In the genomic region with DNA sequence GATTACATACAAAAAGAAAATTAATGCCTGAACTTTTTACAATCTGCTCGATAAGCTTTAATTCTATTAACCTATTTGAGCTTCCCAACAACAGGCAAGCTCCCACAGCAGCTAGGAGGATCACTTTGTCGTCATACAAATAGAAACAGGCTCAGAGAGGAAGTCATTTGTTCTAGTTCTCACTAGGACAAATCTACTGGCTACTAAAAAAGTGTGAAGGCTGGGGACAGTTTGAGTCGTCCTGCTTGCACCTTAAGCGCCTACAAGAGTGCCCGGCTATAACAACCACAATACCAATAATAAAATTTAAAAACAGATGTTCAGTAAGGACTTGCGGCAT, we compare ENCODE assay signal across 8 cellular contexts. TPM values are rescaled to one million over a fixed set of nuclear protein-coding genes. Genes with fewer than 3 reads are reported as not detected.
DNase-seq lines count a peak whose midpoint lies in the region; ATAC-seq and TF ChIP-seq lines count a peak whose summit lies in the region.

No MANE protein-coding gene starts in this region.

- DNase-seq in AG04450 (ENCODE audit: low read depth, low spot score) (no peak), NCI-H774 (lab: John Stamatoyannopoulos, UW) (peak; percentile 66)
- DNase-seq in stimulated activated CD4-positive, alpha-beta T cell treated with anti-CD3 and anti-CD28 coated beads, Interleukin-15, amount 100 ng/mL, for 24 hours: no peak

- CTCF ChIA-PET in AG04450 (lab: Charles Lee): interaction anchor here (1.1 to 1.8 kb wide), 2 partner anchors 28 to 68 kb away, joined by 4 to 7 read pairs; no protein-coding TSS in a partner anchor

- no peaks in the 10 kb centered on the region for H3K36me3 ChIP-seq in mucosa of rectum (ENCODE audit: control insufficient read depth in 2 of 2, insufficient read depth in 2 of 2, low read length in 2 of 2)

- H3K27me3 ChIP-seq in AG04450 (ENCODE audit: control insufficient read depth, insufficient read depth, low read length) (peaks cover 2% of the 10 kb centered on the region), mucosa of rectum (ENCODE audit: control insufficient read depth in 2 of 2, insufficient read depth in 2 of 2, low read length in 2 of 2) (no peaks in the 10 kb centered on the region)

- H3K4me3 ChIP-seq in AG04450 (ENCODE audit: low read depth, low read length) (peak overlapping the region; percentile 76), mucosa of rectum (ENCODE audit: low read length in 2 of 2) (peak overlapping the region; percentile 75 to 81)

- no peaks in the 10 kb centered on the region for H3K9me3 ChIP-seq in AG04450 (ENCODE audit: control insufficient read depth, insufficient read depth, low read length)
- no peaks in the 10 kb centered on the region for H3K9me3 ChIP-seq in mucosa of rectum (ENCODE audit: control insufficient read depth in 2 of 2, low read length in 2 of 2)

- POLR2A ChIA-PET in AG04450 (lab: Yijun Ruan, JAX): interaction anchor here (0.6 to 1.9 kb wide), 13 partner anchors 9 to 878 kb away, joined by 3 to 18 read pairs (median 4); partner anchors contain the start of genes CUL7, CUL9, KLHDC3 and MEA1

- H3K4me1 ChIP-seq in mucosa of rectum (ENCODE audit: control insufficient read depth in 2 of 2, insufficient read depth in 2 of 2, low read length in 2 of 2): peaks cover 13 to 18% of the 10 kb centered on the region in 2 donors

- peak overlapping the region; percentile 96 for H3K27ac ChIP-seq in AG04450 (ENCODE audit: low read depth, low read length)
- peak overlapping the region; percentile 96 for H3K27ac ChIP-seq in cingulate gyrus (ENCODE audit: low read depth, low read length)
- H3K27ac ChIP-seq in mucosa of rectum (ENCODE audit: low read depth in 2 of 2, low read length in 2 of 2): peak overlapping the region; percentile 86 to 92

- TF ChIP-seq CTCF in AG04450 (IDR thresholded peaks at IDR 0.05; ENCODE audit: low read depth, low read length): no peak

- ATAC-seq in GM21367 (IDR thresholded peaks at IDR 0.05; ENCODE audit: unreplicated experiment): peak; percentile 4
- no peak for ATAC-seq in GM21786 (IDR thresholded peaks at IDR 0.05; ENCODE audit: unreplicated experiment)
- ATAC-seq in HG03280 (IDR thresholded peaks at IDR 0.05; ENCODE audit: unreplicated experiment): no peak

- H3K9ac ChIP-seq in mucosa of rectum (ENCODE audit: low read depth in 1 of 2, low read length in 2 of 2): peak overlapping the region; percentile 73 to 79

RNA-seq across cellular contexts. Expression of gene CNPY3, which starts 0.6 kb away (rescaled TPM):
- 38.4 and 39.2 TPM in 2 replicates for polyA plus RNA-seq in AG04450 (2011; rRNA removed)
- 26.7 and 31.5 TPM in 2 replicates for polyA minus RNA-seq in AG04450 (2011; rRNA and poly(A)+ RNA removed)

RNA-seq across cellular contexts. Expression of gene PTCRA, which starts 12.9 kb away (rescaled TPM):
- not detected in 2 replicates for polyA plus RNA-seq in AG04450 (2011; rRNA removed)
- not detected in 2 replicates for polyA minus RNA-seq in AG04450 (2011; rRNA and poly(A)+ RNA removed)

RNA-seq across cellular contexts. Expression of gene GNMT, which starts 31.8 kb away (rescaled TPM):
- 0.07 TPM in 1 of 2 replicates, not detected in the other for polyA plus RNA-seq in AG04450 (2011; rRNA removed)
- polyA minus RNA-seq in AG04450 (2011; rRNA and poly(A)+ RNA removed): 0.55 TPM in 1 of 2 replicates, not detected in the other

RNA-seq across cellular contexts. Expression of gene RPL7L1, which starts 49.3 kb away (rescaled TPM):
- polyA plus RNA-seq in AG04450 (2011; rRNA removed): 45.0 and 48.5 TPM in 2 replicates
- polyA minus RNA-seq in AG04450 (2011; rRNA and poly(A)+ RNA removed): 26.1 and 28.7 TPM in 2 replicates

RNA-seq across cellular contexts. Expression of gene PEX6, which starts 50.3 kb away (rescaled TPM):
- 6.8 and 7.4 TPM in 2 replicates for polyA plus RNA-seq in AG04450 (2011; rRNA removed)
- 11.2 and 11.8 TPM in 2 replicates for polyA minus RNA-seq in AG04450 (2011; rRNA and poly(A)+ RNA removed)
